Comparison of ENCODE assay signal across 8 cellular contexts in the genomic region with DNA sequence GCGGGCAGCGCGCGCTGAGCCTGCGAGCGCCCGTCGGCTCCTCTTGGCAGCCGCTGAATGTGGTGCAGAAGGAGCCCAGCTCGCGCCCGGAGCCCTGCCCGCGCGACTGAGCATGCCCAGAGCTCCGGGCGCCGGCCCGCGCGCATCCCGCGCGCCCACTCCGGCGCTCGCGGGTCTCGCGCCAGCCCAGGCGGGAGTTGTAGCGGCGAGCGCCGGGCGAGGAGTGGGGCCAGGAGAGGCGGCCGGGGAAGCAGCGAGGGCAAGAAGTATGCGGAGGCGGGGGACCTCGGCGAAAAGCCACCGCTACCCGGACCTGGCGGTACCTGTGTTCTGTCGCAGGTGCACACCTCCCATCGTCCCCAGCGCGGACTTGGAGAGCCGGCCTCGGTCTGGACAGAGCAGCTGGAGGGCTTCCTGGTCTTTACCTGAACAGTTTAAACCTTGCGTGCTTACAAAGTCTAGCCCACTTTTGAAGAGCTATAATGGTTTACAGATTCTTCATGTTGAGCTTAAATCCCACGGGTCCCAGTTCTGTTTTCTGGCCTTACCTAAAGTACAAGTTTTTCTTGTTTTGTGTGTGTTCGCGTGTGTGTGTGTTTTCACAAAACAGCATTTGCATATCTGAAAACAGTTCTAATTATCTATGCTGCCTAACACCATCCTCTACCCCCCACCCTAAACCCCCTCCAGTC. TPM values are rescaled to one million over a fixed set of nuclear protein-coding genes. Genes with fewer than 3 reads are reported as not detected.
DNase-seq lines count a peak whose midpoint lies in the region; ATAC-seq and TF ChIP-seq lines count a peak whose summit lies in the region.

Gene DDAH1 (minus strand): TSS at position 61 of the 692 bp plus-strand sequence. CDS start 114 bp downstream, outside the sequence.

- H3K4me3 ChIP-seq in BE2C (ENCODE audit: low read depth, low read length) (peak within 1 kb of the TSS; percentile 80), NT2/D1 (ENCODE audit: insufficient read length, low read depth) (peak within 1 kb of the TSS; percentile 80), breast epithelium (peak within 1 kb of the TSS; percentile 59 to 95 (median 70)), iPS-18c (ENCODE audit: insufficient read depth, low read depth, low read length) (peak within 1 kb of the TSS; percentile 69)

- no peak for TF ChIP-seq POLR2A in breast epithelium (IDR thresholded peaks at IDR 0.05)

- no peak for TF ChIP-seq CTCF in BE2C (IDR thresholded peaks at IDR 0.05; ENCODE audit: low read depth, low read length)
- no peak for TF ChIP-seq CTCF in breast epithelium (IDR thresholded peaks at IDR 0.05)

- H3K9ac ChIP-seq in NT2/D1 (ENCODE audit: insufficient read length, low read depth), result peak within 1 kb of the TSS; percentile 84

- ATAC-seq in GM18519 (IDR thresholded peaks at IDR 0.05; ENCODE audit: low FRiP score, unreplicated experiment) (peak; percentile 43), HG03175 (IDR thresholded peaks at IDR 0.05; ENCODE audit: unreplicated experiment) (peak; percentile 41), HG02840 (IDR thresholded peaks at IDR 0.05; ENCODE audit: low FRiP score, unreplicated experiment) (no peak)

- peak within 1 kb of the TSS; percentile 78 to 90 for H3K27ac ChIP-seq in breast epithelium

- DNase-seq in BE2C, result peak; percentile 65
- DNase-seq in NT2/D1 (ENCODE audit: low read depth, low spot score), result peak; percentile 16
- DNase-seq in breast epithelium (ENCODE audit: low spot score in 2 of 2), result peak; percentile 50 to 63
- no peak for DNase-seq in renal cortical epithelial cell (ENCODE audit: low read depth)

- H3K27me3 ChIP-seq in BE2C, result no peaks in the 10 kb centered on the region
- H3K27me3 ChIP-seq in NT2/D1 (ENCODE audit: insufficient read depth, insufficient read length), result peaks cover 41% of the 10 kb centered on the region
- H3K27me3 ChIP-seq in breast epithelium, result no peaks in the 10 kb centered on the region

- H3K4me1 ChIP-seq in BE2C (no peaks in the 10 kb centered on the region), NT2/D1 (ENCODE audit: insufficient read depth, insufficient read length) (no peaks in the 10 kb centered on the region), breast epithelium (no peaks in the 10 kb centered on the region)

- H3K9me3 ChIP-seq in BE2C (no peaks in the 10 kb centered on the region), NT2/D1 (ENCODE audit: insufficient read depth, low read length) (no peaks in the 10 kb centered on the region), breast epithelium (no peaks in the 10 kb centered on the region), iPS-18c (ENCODE audit: control insufficient read depth, insufficient read depth, low read length) (no peaks in the 10 kb centered on the region)

- intact Hi-C loops in breast epithelium (cut with DNase I; ENCODE audit: low total_unique reads), result no loop called here

- H3K36me3 ChIP-seq in BE2C (no peaks in the 10 kb centered on the region), NT2/D1 (ENCODE audit: insufficient read depth, insufficient read length, low read length) (no peaks in the 10 kb centered on the region), breast epithelium (no peaks in the 10 kb centered on the region)

RNA-seq across cellular contexts. Expression of gene DDAH1, which starts in this region (rescaled TPM):
- 14.5 TPM for polyA plus RNA-seq in BE2C (2012; ENCODE audit: insufficient read depth, insufficient read length, low read depth)
- 10 to 100 TPM in 2 of 3 donors, 1 to 10 TPM in 1; 9.3 to 24.3 (median 23.9) TPM for total RNA-seq in breast epithelium
- 37.9 and 56.7 TPM in 2 replicates for total RNA-seq in renal cortical epithelial cell
